1 cellular context compared by ENCODE assay signal in the genomic region with DNA sequence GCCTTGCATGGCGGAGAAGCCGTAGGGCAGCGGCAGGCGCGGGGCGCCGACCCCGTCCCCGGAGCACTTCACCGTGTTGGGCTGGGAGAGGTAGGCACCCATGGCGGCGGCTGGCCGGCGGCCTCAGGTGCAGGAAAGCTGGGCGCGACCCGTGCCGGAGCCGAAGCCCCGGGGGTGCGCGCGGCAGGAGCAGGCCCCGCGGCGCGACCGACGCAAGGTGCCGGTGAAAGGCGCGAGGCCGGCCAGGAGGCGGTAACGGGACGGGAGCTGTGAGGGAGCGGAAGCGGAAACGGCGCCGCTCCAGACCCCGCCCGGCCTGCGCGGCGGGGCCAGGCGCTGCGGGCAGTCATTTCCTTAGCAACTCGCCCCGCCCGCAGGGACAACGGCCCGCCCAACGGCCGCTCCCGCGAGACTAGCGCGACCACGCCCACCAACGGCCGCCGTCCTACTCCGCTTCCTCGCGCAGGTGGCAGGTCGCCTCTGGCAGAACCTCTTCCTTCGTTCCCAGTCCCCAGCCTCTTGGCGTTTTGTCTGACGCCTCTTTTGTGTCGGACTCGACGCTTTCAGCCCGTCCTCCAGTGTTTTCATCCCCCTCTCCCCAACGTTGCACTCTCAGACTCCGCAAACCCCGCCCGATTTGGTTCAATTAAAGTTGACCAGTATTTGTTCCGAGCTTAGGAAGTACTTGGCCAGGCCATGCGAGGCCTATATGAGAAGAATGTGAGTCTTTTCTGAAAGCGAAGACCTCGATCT.
TF ChIP-seq lines count a peak whose summit lies in the region.

A gene with protein sequence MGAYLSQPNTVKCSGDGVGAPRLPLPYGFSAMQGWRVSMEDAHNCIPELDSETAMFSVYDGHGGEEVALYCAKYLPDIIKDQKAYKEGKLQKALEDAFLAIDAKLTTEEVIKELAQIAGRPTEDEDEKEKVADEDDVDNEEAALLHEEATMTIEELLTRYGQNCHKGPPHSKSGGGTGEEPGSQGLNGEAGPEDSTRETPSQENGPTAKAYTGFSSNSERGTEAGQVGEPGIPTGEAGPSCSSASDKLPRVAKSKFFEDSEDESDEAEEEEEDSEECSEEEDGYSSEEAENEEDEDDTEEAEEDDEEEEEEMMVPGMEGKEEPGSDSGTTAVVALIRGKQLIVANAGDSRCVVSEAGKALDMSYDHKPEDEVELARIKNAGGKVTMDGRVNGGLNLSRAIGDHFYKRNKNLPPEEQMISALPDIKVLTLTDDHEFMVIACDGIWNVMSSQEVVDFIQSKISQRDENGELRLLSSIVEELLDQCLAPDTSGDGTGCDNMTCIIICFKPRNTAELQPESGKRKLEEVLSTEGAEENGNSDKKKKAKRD (minus strand): TSS at position 271 of the 753 bp plus-strand sequence. CDS start 169 bp downstream, at position 102.

TF ChIP-seq in HepG2, 621 proteins besides CTCF, POLR2A, EP300 and RAD21 (continued from another document and continues in another):
- peak; percentile 77; the same call in 1 of the 2 replicates for TF ChIP-seq HBP1 (CRISPR knock-in tag; IDR thresholded peaks at IDR 0.05; ENCODE audit: low read depth)
- peak; percentile 96 for TF ChIP-seq SP5 (CRISPR knock-in tag; IDR thresholded peaks at IDR 0.05; ENCODE audit: borderline replicate concordance, low read depth)
- peak in 1 of 2 experiments; percentile 50; a peak in 1 of 4 replicates for TF ChIP-seq ATF4 (CRISPR knock-in tag; IDR thresholded peaks at IDR 0.05)
- TF ChIP-seq CAMTA2 (CRISPR knock-in tag; IDR thresholded peaks at IDR 0.05; ENCODE audit: borderline replicate concordance): no peak; the same call in 1 of the 2 replicates
- peak; percentile 73; the same call in 1 of the 2 replicates for TF ChIP-seq ARID2 (CRISPR knock-in tag; IDR thresholded peaks at IDR 0.05; ENCODE audit: borderline replicate concordance)
- 0 out of 2 replicates have a peak, but pooled peaks have one; percentile 41 for TF ChIP-seq ZNF720 (CRISPR knock-in tag; IDR thresholded peaks at IDR 0.05)
- TF ChIP-seq ZSCAN29 (CRISPR knock-in tag; conservative IDR thresholded peaks at IDR 0.05): peak; percentile 87; the same call in 1 of the 2 replicates
- TF ChIP-seq TBL1XR1 (IDR thresholded peaks at IDR 0.05; ENCODE audit: borderline replicate concordance, low read length, partially characterized antibody): no peak
- TF ChIP-seq DRAP1 (CRISPR knock-in tag; IDR thresholded peaks at IDR 0.05): peak; percentile 95
- TF ChIP-seq SPEN (CRISPR knock-in tag; IDR thresholded peaks at IDR 0.05; ENCODE audit: low read depth): peak; percentile 89
- TF ChIP-seq, protein P1, sequence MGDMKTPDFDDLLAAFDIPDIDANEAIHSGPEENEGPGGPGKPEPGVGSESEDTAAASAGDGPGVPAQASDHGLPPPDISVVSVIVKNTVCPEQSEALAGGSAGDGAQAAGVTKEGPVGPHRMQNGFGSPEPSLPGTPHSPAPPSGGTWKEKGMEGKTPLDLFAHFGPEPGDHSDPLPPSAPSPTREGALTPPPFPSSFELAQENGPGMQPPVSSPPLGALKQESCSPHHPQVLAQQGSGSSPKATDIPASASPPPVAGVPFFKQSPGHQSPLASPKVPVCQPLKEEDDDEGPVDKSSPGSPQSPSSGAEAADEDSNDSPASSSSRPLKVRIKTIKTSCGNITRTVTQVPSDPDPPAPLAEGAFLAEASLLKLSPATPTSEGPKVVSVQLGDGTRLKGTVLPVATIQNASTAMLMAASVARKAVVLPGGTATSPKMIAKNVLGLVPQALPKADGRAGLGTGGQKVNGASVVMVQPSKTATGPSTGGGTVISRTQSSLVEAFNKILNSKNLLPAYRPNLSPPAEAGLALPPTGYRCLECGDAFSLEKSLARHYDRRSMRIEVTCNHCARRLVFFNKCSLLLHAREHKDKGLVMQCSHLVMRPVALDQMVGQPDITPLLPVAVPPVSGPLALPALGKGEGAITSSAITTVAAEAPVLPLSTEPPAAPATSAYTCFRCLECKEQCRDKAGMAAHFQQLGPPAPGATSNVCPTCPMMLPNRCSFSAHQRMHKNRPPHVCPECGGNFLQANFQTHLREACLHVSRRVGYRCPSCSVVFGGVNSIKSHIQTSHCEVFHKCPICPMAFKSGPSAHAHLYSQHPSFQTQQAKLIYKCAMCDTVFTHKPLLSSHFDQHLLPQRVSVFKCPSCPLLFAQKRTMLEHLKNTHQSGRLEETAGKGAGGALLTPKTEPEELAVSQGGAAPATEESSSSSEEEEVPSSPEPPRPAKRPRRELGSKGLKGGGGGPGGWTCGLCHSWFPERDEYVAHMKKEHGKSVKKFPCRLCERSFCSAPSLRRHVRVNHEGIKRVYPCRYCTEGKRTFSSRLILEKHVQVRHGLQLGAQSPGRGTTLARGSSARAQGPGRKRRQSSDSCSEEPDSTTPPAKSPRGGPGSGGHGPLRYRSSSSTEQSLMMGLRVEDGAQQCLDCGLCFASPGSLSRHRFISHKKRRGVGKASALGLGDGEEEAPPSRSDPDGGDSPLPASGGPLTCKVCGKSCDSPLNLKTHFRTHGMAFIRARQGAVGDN (CRISPR knock-in tag; IDR thresholded peaks at IDR 0.05): peak; percentile 99
- TF ChIP-seq ZNF772 (CRISPR knock-in tag; IDR thresholded peaks at IDR 0.05): peak; percentile 38; the same call in 1 of the 2 replicates
- TF ChIP-seq CEBPG (CRISPR knock-in tag; IDR thresholded peaks at IDR 0.05): no peak; the same call in none of the 2 replicates
- TF ChIP-seq, protein P2, sequence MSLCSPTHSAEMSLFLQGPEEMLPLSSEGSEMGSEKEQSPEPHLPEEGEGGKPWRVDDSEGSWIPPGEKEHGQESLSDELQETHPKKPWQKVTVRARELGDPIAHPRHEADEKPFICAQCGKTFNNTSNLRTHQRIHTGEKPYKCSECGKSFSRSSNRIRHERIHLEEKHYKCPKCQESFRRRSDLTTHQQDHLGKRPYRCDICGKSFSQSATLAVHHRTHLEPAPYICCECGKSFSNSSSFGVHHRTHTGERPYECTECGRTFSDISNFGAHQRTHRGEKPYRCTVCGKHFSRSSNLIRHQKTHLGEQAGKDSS (CRISPR knock-in tag; IDR thresholded peaks at IDR 0.05; ENCODE audit: borderline replicate concordance, low read depth): peak; percentile 87; the same call in 1 of the 2 replicates
- TF ChIP-seq GATAD2A (CRISPR knock-in tag; IDR thresholded peaks at IDR 0.05): peak; percentile 56; the same call in 1 of the 2 replicates
- TF ChIP-seq YEATS4 (CRISPR knock-in tag; IDR thresholded peaks at IDR 0.05; ENCODE audit: borderline replicate concordance): peak; percentile 97
- no peak for TF ChIP-seq NFIB (CRISPR knock-in tag; IDR thresholded peaks at IDR 0.05; ENCODE audit: borderline replicate concordance)
- no peak for TF ChIP-seq ATF1 (CRISPR knock-in tag; IDR thresholded peaks at IDR 0.05)
- TF ChIP-seq SP4 (CRISPR knock-in tag; IDR thresholded peaks at IDR 0.05): peak; percentile 95
- TF ChIP-seq, protein P3, sequence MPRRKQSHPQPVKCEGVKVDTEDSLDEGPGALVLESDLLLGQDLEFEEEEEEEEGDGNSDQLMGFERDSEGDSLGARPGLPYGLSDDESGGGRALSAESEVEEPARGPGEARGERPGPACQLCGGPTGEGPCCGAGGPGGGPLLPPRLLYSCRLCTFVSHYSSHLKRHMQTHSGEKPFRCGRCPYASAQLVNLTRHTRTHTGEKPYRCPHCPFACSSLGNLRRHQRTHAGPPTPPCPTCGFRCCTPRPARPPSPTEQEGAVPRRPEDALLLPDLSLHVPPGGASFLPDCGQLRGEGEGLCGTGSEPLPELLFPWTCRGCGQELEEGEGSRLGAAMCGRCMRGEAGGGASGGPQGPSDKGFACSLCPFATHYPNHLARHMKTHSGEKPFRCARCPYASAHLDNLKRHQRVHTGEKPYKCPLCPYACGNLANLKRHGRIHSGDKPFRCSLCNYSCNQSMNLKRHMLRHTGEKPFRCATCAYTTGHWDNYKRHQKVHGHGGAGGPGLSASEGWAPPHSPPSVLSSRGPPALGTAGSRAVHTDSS (CRISPR knock-in tag; conservative IDR thresholded peaks at IDR 0.05): 0 out of 2 replicates have a peak, but pooled peaks have one; percentile 76
- TF ChIP-seq HOXA3 (CRISPR knock-in tag; IDR thresholded peaks at IDR 0.05): peak; percentile 88
- 0 out of 2 replicates have a peak, but pooled peaks have one; percentile 50 for TF ChIP-seq MIER2 (CRISPR knock-in tag; IDR thresholded peaks at IDR 0.05)
- TF ChIP-seq, protein P4, sequence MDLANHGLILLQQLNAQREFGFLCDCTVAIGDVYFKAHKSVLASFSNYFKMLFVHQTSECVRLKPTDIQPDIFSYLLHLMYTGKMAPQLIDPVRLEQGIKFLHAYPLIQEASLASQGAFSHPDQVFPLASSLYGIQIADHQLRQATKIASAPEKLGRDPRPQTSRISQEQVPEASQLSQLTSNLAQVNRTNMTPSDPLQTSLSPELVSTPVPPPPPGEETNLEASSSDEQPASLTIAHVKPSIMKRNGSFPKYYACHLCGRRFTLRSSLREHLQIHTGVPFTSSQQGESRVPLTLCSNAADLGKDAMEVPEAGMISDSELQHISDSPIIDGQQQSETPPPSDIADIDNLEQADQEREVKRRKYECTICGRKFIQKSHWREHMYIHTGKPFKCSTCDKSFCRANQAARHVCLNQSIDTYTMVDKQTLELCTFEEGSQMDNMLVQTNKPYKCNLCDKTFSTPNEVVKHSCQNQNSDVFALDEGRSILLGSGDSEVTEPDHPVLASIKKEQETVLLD (CRISPR knock-in tag; IDR thresholded peaks at IDR 0.05; ENCODE audit: low read depth): peak; percentile 95
- TF ChIP-seq KLF12 (CRISPR knock-in tag; IDR thresholded peaks at IDR 0.05; ENCODE audit: borderline replicate concordance): peak; percentile 97; the same call in 1 of the 2 replicates
- peak; percentile 73 for TF ChIP-seq ZNF407 (CRISPR knock-in tag; IDR thresholded peaks at IDR 0.05; ENCODE audit: not compliant biosample characterization)
- TF ChIP-seq SOX5 (CRISPR knock-in tag; IDR thresholded peaks at IDR 0.05; ENCODE audit: borderline replicate concordance): peak; percentile 73; the same call in 1 of the 2 replicates
